ENCODE assay signal across 21 cellular contexts in genomic region chr3:32412887-32413286, GRCh38. TPM values are rescaled to one million over a fixed set of nuclear protein-coding genes. Genes with fewer than 3 reads are reported as not detected.
DNase-seq lines count a peak whose midpoint lies in the region; ATAC-seq, FAIRE-seq and TF ChIP-seq lines count a peak whose summit lies in the region.
"Had no signal": no experiment of that assay in that cellular context is flagged by ENCODE, and none has a peak within 500 bp of the region (broad histone marks: within the 10 kb centered on the region; RNA-seq: fewer than 3 reads in every experiment).

No MANE protein-coding gene starts in this region.

- no TSS peak for BruUV-seq in GM12878 (replicated peaks; lab: Mats Ljungman, UMichigan)

- no peak for ATAC-seq in CD4-positive, alpha-beta T cell (ENCODE audit: poor library complexity)
- ATAC-seq in GM12878 (no peak), GM21825 (IDR thresholded peaks at IDR 0.05; ENCODE audit: unreplicated experiment) (no peak)
- ATAC-seq: activated CD8-positive, alpha-beta T cell treated with anti-CD3 and anti-CD28 coated beads for 36 hours; HCT116; mucosa of descending colon; Panc1 had no signal

- H3K27ac Mint-ChIP-seq in CD4-positive, alpha-beta T cell = peak overlapping the region; percentile 95
- H3K27ac Mint-ChIP-seq in activated CD4-positive, alpha-beta memory T cell treated with anti-CD3 and anti-CD28 coated beads, Interleukin-2, amount 10 ng/mL, durations not matched to agents 7 days and 5 days = no peak overlapping the region
- H3K27ac Mint-ChIP-seq: stimulated activated naive CD8-positive, alpha-beta T cell treated with anti-CD3 and anti-CD28 coated beads, Interleukin-15, Interleukin-2, amounts not matched to agents 100 ng/mL and 50 ng/mL, for 24 hours had no signal

- H3K9me3 ChIP-seq in CD4-positive, alpha-beta T cell (ENCODE audit: control insufficient read depth, low read length) = no peaks in the 10 kb centered on the region
- H3K9me3 ChIP-seq in GM12878 (replicated peaks; ENCODE audit: control insufficient read depth, insufficient read depth, low read length) = no peaks in the 10 kb centered on the region
- H3K9me3 ChIP-seq: ascending aorta, mucosa of descending colon, prostate gland, tibial nerve had no signal

- H3K27ac ChIP-seq in CD4-positive, alpha-beta T cell (ENCODE audit: low read depth, low read length) = no peak overlapping the region
- no peak overlapping the region for H3K27ac ChIP-seq in GM12878 (ENCODE audit: control insufficient read depth, insufficient read depth)
- H3K27ac ChIP-seq: ascending aorta, hepatocyte, prostate gland, tibial nerve had no signal

- no peaks in the 10 kb centered on the region; the same call in none of the 2 replicates for H3K4me1 ChIP-seq in GM12878 (ENCODE audit: control insufficient read depth, insufficient read depth, low read length)
- H3K4me1 ChIP-seq: ascending aorta, prostate gland had no signal

- no peak for TF ChIP-seq RAD21 in GM12878 (IDR thresholded peaks at IDR 0.05; ENCODE audit: insufficient read depth, low read depth, low read length)

- FAIRE-seq in GM12878 (lab: Jason Lieb, UNC) = no peak

- H4K20me1 ChIP-seq in GM12878 (ENCODE audit: control insufficient read depth, insufficient read depth) = no peaks in the 10 kb centered on the region

- peaks cover 80% of the 10 kb centered on the region for H3K4me1 Mint-ChIP-seq in CD4-positive, alpha-beta T cell (ENCODE audit: low read depth)
- H3K4me1 Mint-ChIP-seq in activated CD4-positive, alpha-beta memory T cell treated with anti-CD3 and anti-CD28 coated beads, Interleukin-2, amount 10 ng/mL, durations not matched to agents 7 days and 5 days = peaks cover 45% of the 10 kb centered on the region

- H3K4me3 Mint-ChIP-seq in CD4-positive, alpha-beta T cell = no peak overlapping the region
- H3K4me3 Mint-ChIP-seq in activated CD4-positive, alpha-beta memory T cell treated with anti-CD3 and anti-CD28 coated beads, Interleukin-2, amount 10 ng/mL, durations not matched to agents 7 days and 5 days = no peak overlapping the region
- H3K4me3 Mint-ChIP-seq: activated CD8-positive, alpha-beta T cell treated with anti-CD3 and anti-CD28 coated beads for 36 hours; activated naive CD4-positive, alpha-beta T cell treated with anti-CD3 and anti-CD28 coated beads, Interleukin-2, amount 10 ng/mL, durations not matched to agents 7 days and 5 days; stimulated activated naive CD8-positive, alpha-beta T cell treated with anti-CD3 and anti-CD28 coated beads, Interleukin-15, Interleukin-2, amounts not matched to agents 100 ng/mL and 50 ng/mL, for 24 hours had no signal

- TF ChIP-seq POLR2A in GM12878 (IDR thresholded peaks at IDR 0.05; ENCODE audit: low read depth, low read length) = no peak

- no peak overlapping the region for H3K4me3 ChIP-seq in GM12878
- H3K4me3 ChIP-seq: ascending aorta, hepatocyte, mucosa of descending colon, prostate gland, tibial nerve had no signal

- no peaks in the 10 kb centered on the region for H3K36me3 ChIP-seq in GM12878 (ENCODE audit: control insufficient read depth in 2 of 2, insufficient read depth in 2 of 2, low read length in 1 of 2)
- H3K36me3 ChIP-seq: ascending aorta, prostate gland, tibial nerve had no signal

- H3K9ac ChIP-seq in GM12878 (ENCODE audit: control insufficient read depth, insufficient read depth, low read length) = no peak overlapping the region

- in situ Hi-C loops in GM12878 (cut with MboI) = no loop called here

- intact Hi-C loops in CD4-positive, alpha-beta T cell (cut with DNase I, micrococcal nuclease) = loop anchor here in 1 of 2 experiments (5.0 kb wide), 1 partner anchor 41 kb away; no protein-coding TSS in a partner anchor
- intact Hi-C loops in GM12878 (cut with micrococcal nuclease; ENCODE audit: unreplicated experiment) = no loop called here

- H3K27me3 Mint-ChIP-seq in CD4-positive, alpha-beta T cell = no peaks in the 10 kb centered on the region
- no peaks in the 10 kb centered on the region for H3K27me3 Mint-ChIP-seq in activated CD4-positive, alpha-beta memory T cell treated with anti-CD3 and anti-CD28 coated beads, Interleukin-2, amount 10 ng/mL, durations not matched to agents 7 days and 5 days
- H3K27me3 Mint-ChIP-seq: activated CD8-positive, alpha-beta T cell treated with anti-CD3 and anti-CD28 coated beads for 36 hours; activated naive CD4-positive, alpha-beta T cell treated with anti-CD3 and anti-CD28 coated beads, Interleukin-2, amount 10 ng/mL, durations not matched to agents 7 days and 5 days; stimulated activated naive CD8-positive, alpha-beta T cell treated with anti-CD3 and anti-CD28 coated beads, Interleukin-15, Interleukin-2, amounts not matched to agents 100 ng/mL and 50 ng/mL, for 24 hours had no signal

- no peaks in the 10 kb centered on the region for H3K79me2 ChIP-seq in GM12878 (ENCODE audit: control insufficient read depth, insufficient read depth, low read length)

- TF ChIP-seq EP300 in GM12878 (IDR thresholded peaks at IDR 0.05; ENCODE audit: borderline replicate concordance in 1 of 2, control insufficient read depth in 1 of 2, low read depth in 2 of 2, low read length in 2 of 2) = no peak

- no peak for TF ChIP-seq CTCF in CD4-positive, alpha-beta T cell (IDR thresholded peaks at IDR 0.05)
- TF ChIP-seq CTCF in GM12878 (IDR thresholded peaks at IDR 0.05 in 2 of 3, conservative IDR thresholded peaks at IDR 0.05 in 1 of 3; ENCODE audit: control insufficient read depth in 2 of 3, extremely low read depth in 1 of 3, insufficient read depth in 1 of 3, low read depth in 3 of 3, low read length in 3 of 3) = no peak

- SMC1A ChIA-PET in GM12878 (lab: Charles Lee; ENCODE audit: uncharacterized antibody, unreplicated experiment) = interaction anchor here (1.0 to 3.4 kb wide), 10 partner anchors 7 to 88 kb away, joined by 3 to 17 read pairs (median 12); no protein-coding TSS in a partner anchor

- no peaks in the 10 kb centered on the region for H3K9me3 Mint-ChIP-seq in CD4-positive, alpha-beta T cell
- no peaks in the 10 kb centered on the region for H3K9me3 Mint-ChIP-seq in activated CD4-positive, alpha-beta memory T cell treated with anti-CD3 and anti-CD28 coated beads, Interleukin-2, amount 10 ng/mL, durations not matched to agents 7 days and 5 days
- H3K9me3 Mint-ChIP-seq: activated CD8-positive, alpha-beta T cell treated with anti-CD3 and anti-CD28 coated beads for 36 hours; activated naive CD4-positive, alpha-beta T cell treated with anti-CD3 and anti-CD28 coated beads, Interleukin-2, amount 10 ng/mL, durations not matched to agents 7 days and 5 days; stimulated activated naive CD8-positive, alpha-beta T cell treated with anti-CD3 and anti-CD28 coated beads, Interleukin-15, Interleukin-2, amounts not matched to agents 100 ng/mL and 50 ng/mL, for 24 hours had no signal

- H3K4me2 ChIP-seq in GM12878 (ENCODE audit: control insufficient read depth, insufficient read depth) = no peak overlapping the region
- H3K4me2 ChIP-seq: hepatocyte had no signal

- no peak for DNase-seq in CD4-positive, alpha-beta T cell
- DNase-seq in DMS 273 treated with DMSO at 0.1 percent for 48 hours (lab: John Stamatoyannopoulos, UW) (peak; percentile 21), NCI-H345 (lab: John Stamatoyannopoulos, UW) (peak; percentile 4), GM12878 (ENCODE audit: low read depth, low spot score) (no peak), T1000 (lab: John Stamatoyannopoulos, UW) (no peak)
- no peak for DNase-seq in activated CD4-positive, alpha-beta memory T cell treated with anti-CD3 and anti-CD28 coated beads, Interleukin-2, amount 10 ng/mL, durations not matched to agents 7 days and 5 days
- DNase-seq: activated CD8-positive, alpha-beta T cell treated with anti-CD3 and anti-CD28 coated beads for 36 hours; activated naive CD4-positive, alpha-beta T cell treated with anti-CD3 and anti-CD28 coated beads, Interleukin-2, amount 10 ng/mL, durations not matched to agents 7 days and 5 days; EL; foreskin melanocyte; mucosa of descending colon; NCI-H526; stimulated activated CD4-positive, alpha-beta T cell treated with anti-CD3 and anti-CD28 coated beads, Interleukin-2, amount 100 ng/mL, for 24 hours had no signal

- H3K27me3 ChIP-seq in CD4-positive, alpha-beta T cell (ENCODE audit: control insufficient read depth, insufficient read depth, low read length) = no peaks in the 10 kb centered on the region
- H3K27me3 ChIP-seq in GM12878 (replicated peaks in 1 of 2; ENCODE audit: control insufficient read depth in 2 of 2, insufficient read depth in 2 of 2, low read length in 1 of 2) = no peaks in the 10 kb centered on the region
- H3K27me3 ChIP-seq: ascending aorta, hepatocyte, tibial nerve had no signal

- POLR2A ChIA-PET in CD4-positive, alpha-beta T cell (lab: Charles Lee) = interaction anchor here (2.3 to 5.9 kb wide), 3 partner anchors 13 to 48 kb away, joined by 23 to 85 read pairs (median 28); no protein-coding TSS in a partner anchor
- POLR2A ChIA-PET in GM12878 (lab: Charles Lee) = interaction anchor here (0.5 to 1.4 kb wide), 3 partner anchors 11 to 452 kb away, joined by 3 to 6 read pairs (median 3); no protein-coding TSS in a partner anchor
- POLR2A ChIA-PET in activated CD4-positive, alpha-beta memory T cell treated with anti-CD3 and anti-CD28 coated beads, Interleukin-2, amount 10 ng/mL, durations not matched to agents 7 days and 5 days (lab: Charles Lee) = interaction anchor here (1.1 to 3.7 kb wide), 2 partner anchors 10 to 11 kb away, joined by 3 to 30 read pairs; no protein-coding TSS in a partner anchor

- H2AFZ ChIP-seq in GM12878 (ENCODE audit: control insufficient read depth, low read depth, low read length) = no peak overlapping the region
- H2AFZ ChIP-seq: hepatocyte had no signal

- 97% methylated on average over 3 of the region's 3 CpGs for WGBS in GM12878 (ENCODE audit: insufficient coverage, insufficient replicate concordance, low lambda C conversion rate, missing lambda C conversion rate)

- CTCF ChIA-PET in CD4-positive, alpha-beta T cell (lab: Charles Lee) = interaction anchor here (1.1 kb wide), 2 partner anchors 16 to 45 kb away, joined by 3 read pairs; no protein-coding TSS in a partner anchor
- CTCF ChIA-PET in GM12878 (lab: Yijun Ruan, JAX) = interaction anchor here (1.0 to 2.8 kb wide), 3 partner anchors 16 to 55 kb away, joined by 3 to 12 read pairs (median 5); no protein-coding TSS in a partner anchor
- CTCF ChIA-PET in activated CD4-positive, alpha-beta memory T cell treated with anti-CD3 and anti-CD28 coated beads, Interleukin-2, amount 10 ng/mL, durations not matched to agents 7 days and 5 days (lab: Charles Lee) = interaction anchor here (0.6 to 1.7 kb wide), 3 partner anchors 12 to 38 kb away, joined by 3 to 4 read pairs (median 3); no protein-coding TSS in a partner anchor

- RAD21 ChIA-PET in GM12878 (lab: Charles Lee; ENCODE audit: unreplicated experiment) = no interaction called here

- peaks cover 6% of the 10 kb centered on the region for H3K36me3 Mint-ChIP-seq in CD4-positive, alpha-beta T cell (ENCODE audit: low read depth)
- H3K36me3 Mint-ChIP-seq in activated CD4-positive, alpha-beta memory T cell treated with anti-CD3 and anti-CD28 coated beads, Interleukin-2, amount 10 ng/mL, durations not matched to agents 7 days and 5 days (ENCODE audit: low read depth) = peaks cover 12% of the 10 kb centered on the region

RNA-seq across cellular contexts. Expression of gene CMTM7, which starts 21.2 kb away (rescaled TPM):
- total RNA-seq in CD4-positive, alpha-beta T cell = 10 to 100 TPM; 31.5 to 35.2 TPM
- total RNA-seq in GM12878 (2013; cell fraction: nucleolus; rRNA removed) = 49.6 and 52.0 TPM in 2 replicates
- total RNA-seq in GM12878 (2014; rRNA removed) = 7.2 and 9.9 TPM in 2 replicates
- 8.6 and 9.7 TPM in 2 replicates for total RNA-seq in GM12878 (2014; rRNA removed; fragmentation: Illumina TruSeq; extraction: Trizol)
- total RNA-seq in GM12878 (2021) = 12.5 and 13.7 TPM in 2 replicates
- polyA plus RNA-seq in GM12878 (2011; ENCODE audit: low read depth) = 2.1 TPM
- polyA plus RNA-seq in GM12878 (2011; rRNA removed) = 23.2 and 30.5 TPM in 2 replicates
- polyA plus RNA-seq in GM12878 (2011; cell fraction: cytosol; rRNA removed) = 39.6 and 41.5 TPM in 2 replicates
- polyA plus RNA-seq in GM12878 (2011; cell fraction: nucleus; rRNA removed) = 32.7 and 36.0 TPM in 2 replicates
- polyA plus RNA-seq in GM12878 (2012) = 1.5 and 2.9 TPM in 2 replicates
- 16.7 and 21.0 TPM in 2 replicates for polyA plus RNA-seq in GM12878 (2014; fragmentation: Illumina TruSeq; extraction: Trizol)
- 10 to 100 TPM in 1 of 2 experiments, 1 to 10 TPM in 1; 3.7 to 12.0 TPM for polyA plus RNA-seq in GM12878 (2014; fragmentation: Nextera tagmentation; extraction: Ambion mirVana)
- polyA plus RNA-seq in GM12878 (2014; rRNA removed) = 15.4 and 15.6 TPM in 2 replicates
- 10 to 100 TPM; 29.5 to 36.4 TPM for polyA plus RNA-seq in GM12878 (2016; fragmentation: Nextera tagmentation; extraction: Ambion mirVana)
- polyA minus RNA-seq in GM12878 (2011; rRNA and poly(A)+ RNA removed) = 11.0 and 21.9 TPM in 2 replicates
- 12.0 and 15.0 TPM in 2 replicates for polyA minus RNA-seq in GM12878 (2011; cell fraction: cytosol; rRNA and poly(A)+ RNA removed)
- polyA minus RNA-seq in GM12878 (2011; cell fraction: nucleus; rRNA and poly(A)+ RNA removed) = 13.4 and 19.5 TPM in 2 replicates
- total RNA-seq in activated CD4-positive, alpha-beta memory T cell treated with anti-CD3 and anti-CD28 coated beads, Interleukin-2, amount 10 ng/mL, durations not matched to agents 7 days and 5 days = 10 to 100 TPM; 47.0 to 47.3 TPM

Comparison
In these comparisons a context has a peak if more than half of its experiments do, and no peak if none do; other contexts are left out.
1. DNase-seq: peak in DMS 273 treated with DMSO at 0.1 percent for 48 hours (single experiment) and NCI-H345 (single experiment); none in CD4-positive, alpha-beta T cell (0 of 10), GM12878 (single experiment), activated CD4-positive, alpha-beta memory T cell treated with anti-CD3 and anti-CD28 coated beads, Interleukin-2, amount 10 ng/mL, durations not matched to agents 7 days and 5 days (single experiment) and T1000 (single experiment).